In the genomic region with DNA sequence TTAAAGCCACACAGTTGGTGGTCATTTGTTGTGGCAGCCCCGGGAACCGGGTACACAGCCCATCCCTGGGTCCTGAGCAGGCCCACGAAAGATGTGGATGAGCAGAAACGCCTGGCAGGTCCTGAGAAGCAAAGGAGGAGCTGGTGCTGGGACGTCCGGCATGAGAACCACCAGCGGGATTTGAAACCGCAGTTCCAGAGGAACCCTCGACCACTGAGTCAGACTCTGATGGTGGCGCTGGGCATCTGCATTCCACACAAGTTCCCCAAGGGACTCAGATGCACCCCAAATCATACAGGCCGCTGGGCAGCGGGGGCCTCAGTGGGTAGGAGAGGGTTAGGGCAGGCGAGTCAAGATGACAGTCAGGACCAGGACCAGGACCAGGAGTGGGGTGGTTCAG, we compare ENCODE assay signal across 19 cellular contexts.
DNase-seq lines count a peak whose midpoint lies in the region; ATAC-seq and TF ChIP-seq lines count a peak whose summit lies in the region.
"Had no signal": no experiment of that assay in that cellular context is flagged by ENCODE, and none has a peak within 500 bp of the region (broad histone marks: within the 10 kb centered on the region; RNA-seq: fewer than 3 reads in every experiment).

No MANE protein-coding gene starts in this region.

- H3K9me3 ChIP-seq in heart right ventricle (no peaks in the 10 kb centered on the region), neuronal stem cell (replicated peaks in 1 of 2; ENCODE audit: control insufficient read depth in 2 of 2, insufficient read depth in 1 of 2, low read depth in 1 of 2, low read length in 2 of 2) (peaks cover 3 to 15% of the 10 kb centered on the region in 2 donors), A673 (ENCODE audit: low read depth, low read length, poor library complexity, severe bottlenecking) (no peaks in the 10 kb centered on the region)
- H3K9me3 ChIP-seq: HAP-1 had no signal

- H3K27me3 ChIP-seq in heart right ventricle (peaks cover 0 to 40% (median 2%) of the 10 kb centered on the region in 7 donors), neuronal stem cell (ENCODE audit: control insufficient read depth in 3 of 3, insufficient read depth in 3 of 3, low read depth in 1 of 3, low read length in 3 of 3) (no peaks in the 10 kb centered on the region), A673 (replicated peaks; ENCODE audit: insufficient read depth, low read depth, low read length, poor library complexity) (peaks cover 14% of the 10 kb centered on the region)

- POLR2A ChIA-PET in A673 (lab: Charles Lee; ENCODE audit: low non-redundant PET): no interaction called here

- no peaks in the 10 kb centered on the region for H3K4me1 ChIP-seq in heart right ventricle
- peaks cover 24 to 25% of the 10 kb centered on the region in 2 donors for H3K4me1 ChIP-seq in neuronal stem cell (ENCODE audit: control insufficient read depth in 2 of 2, insufficient read depth in 1 of 2, low read depth in 1 of 2, low read length in 2 of 2)
- H3K4me1 ChIP-seq in A673 (ENCODE audit: insufficient read depth, low read length, poor library complexity, severe bottlenecking): no peaks in the 10 kb centered on the region
- H3K4me1 ChIP-seq: HAP-1 had no signal

- TF ChIP-seq CTCF in heart right ventricle (IDR thresholded peaks at IDR 0.05): no peak
- no peak for TF ChIP-seq CTCF in endothelial cell (IDR thresholded peaks at IDR 0.05; ENCODE audit: unreplicated experiment)
- TF ChIP-seq CTCF in A673 (conservative IDR thresholded peaks at IDR 0.05; ENCODE audit: low read depth, low read length): no peak

- peak; percentile 24 for DNase-seq in Right ventricle myocardium superior
- DNase-seq in heart right ventricle: no peak
- no peak for DNase-seq in endothelial cell (ENCODE audit: low spot score)
- DNase-seq in neuronal stem cell (ENCODE audit: low spot score): no peak
- DNase-seq in NCI-H1417 (lab: John Stamatoyannopoulos, UW): no peak
- no peak for DNase-seq in A673 (ENCODE audit: low spot score)
- DNase-seq in islet precursor cell: no peak
- DNase-seq in midbrain (lab: John Stamatoyannopoulos, UW): no peak
- DNase-seq: ACHN; C1 segment of cervical spinal cord; Calu3; CD4-positive, alpha-beta memory T cell; COR-L47; DMS53; DMS79 treated with DMSO at 0.1 percent for 48 hours; GF-D8 had no signal

- ATAC-seq in Right ventricle myocardium superior (ENCODE audit: poor library complexity) (no peak), heart right ventricle (no peak)
- ATAC-seq: GM23338 had no signal

- no peak overlapping the region for H2BK5ac ChIP-seq in neuronal stem cell (ENCODE audit: low read length)

- H3K27ac Mint-ChIP-seq in endothelial cell (ENCODE audit: unreplicated experiment): peak overlapping the region; percentile 75
- H3K27ac Mint-ChIP-seq: CD4-positive, alpha-beta memory T cell; GM23338 had no signal

- H3K27ac ChIP-seq in heart right ventricle (no peak overlapping the region), neuronal stem cell (replicated peaks; ENCODE audit: low read length) (no peak overlapping the region), A673 (ENCODE audit: low read depth, low read length, poor library complexity, severe bottlenecking) (no peak overlapping the region)
- H3K27ac ChIP-seq: 22Rv1 had no signal

- H2BK12ac ChIP-seq in neuronal stem cell (ENCODE audit: low read length): no peak overlapping the region

- no peak overlapping the region for H3K9ac ChIP-seq in neuronal stem cell (ENCODE audit: low read depth, low read length, poor library complexity)

- H2AK5ac ChIP-seq in neuronal stem cell (ENCODE audit: low read depth, low read length): peak overlapping the region; percentile 81

- CTCF ChIA-PET in A673 (lab: Charles Lee): no interaction called here

- no peak overlapping the region for H3K4me3 ChIP-seq in heart right ventricle
- no peak overlapping the region for H3K4me3 ChIP-seq in neuronal stem cell (ENCODE audit: low read length in 2 of 2)
- H3K4me3 ChIP-seq in A673 (ENCODE audit: low read depth, low read length, poor library complexity, severe bottlenecking): no peak overlapping the region
- H3K4me3 ChIP-seq: GM23338, HAP-1 had no signal

- H3K36me3 ChIP-seq in heart right ventricle (no peaks in the 10 kb centered on the region), neuronal stem cell (replicated peaks in 1 of 2; ENCODE audit: control insufficient read depth in 2 of 2, insufficient read depth in 2 of 2, low read length in 2 of 2) (no peaks in the 10 kb centered on the region), A673 (ENCODE audit: insufficient read depth, low read length, poor library complexity, severe bottlenecking) (no peaks in the 10 kb centered on the region)
- H3K36me3 ChIP-seq: HAP-1 had no signal

- H3K23ac ChIP-seq in neuronal stem cell (ENCODE audit: low read depth, low read length, poor library complexity): no peak overlapping the region

- peak overlapping the region; percentile 61 for H3K18ac ChIP-seq in neuronal stem cell (ENCODE audit: low read length)

- no peak overlapping the region for H4K91ac ChIP-seq in neuronal stem cell (ENCODE audit: low read depth, low read length, poor library complexity)

- H3K4me3 Mint-ChIP-seq in endothelial cell (ENCODE audit: unreplicated experiment): peak overlapping the region; percentile 80
- H3K4me3 Mint-ChIP-seq: CD4-positive, alpha-beta memory T cell; GM23338 had no signal

- H2AFZ ChIP-seq in neuronal stem cell (ENCODE audit: low read length): no peak overlapping the region
- H2AFZ ChIP-seq: GM23338 had no signal

- H3K36me3 Mint-ChIP-seq in endothelial cell (ENCODE audit: low read depth, unreplicated experiment): peaks cover 6% of the 10 kb centered on the region
- H3K36me3 Mint-ChIP-seq: CD4-positive, alpha-beta memory T cell had no signal

- no peak overlapping the region for H3K14ac ChIP-seq in neuronal stem cell (ENCODE audit: low read length)

- no peak overlapping the region for H3K4me2 ChIP-seq in neuronal stem cell (ENCODE audit: insufficient read depth, low read length, poor library complexity, severe bottlenecking)
- H3K4me2 ChIP-seq: GM23338 had no signal

- peak overlapping the region; percentile 60 for H2BK15ac ChIP-seq in neuronal stem cell (ENCODE audit: low read length)

- H3K9me3 Mint-ChIP-seq in endothelial cell (ENCODE audit: unreplicated experiment): no peaks in the 10 kb centered on the region

- H2BK120ac ChIP-seq in neuronal stem cell (ENCODE audit: low read depth, low read length): peak overlapping the region; percentile 62

- H3K79me1 ChIP-seq in neuronal stem cell (ENCODE audit: low read depth, low read length): peaks cover 2% of the 10 kb centered on the region

- no TSS peak for BruUV-seq in A673 (replicated peaks; lab: Mats Ljungman, UMichigan)

- peaks cover 9% of the 10 kb centered on the region for H3K27me3 Mint-ChIP-seq in endothelial cell (ENCODE audit: unreplicated experiment)
- H3K27me3 Mint-ChIP-seq: CD4-positive, alpha-beta memory T cell had no signal

- no peak overlapping the region for H4K8ac ChIP-seq in neuronal stem cell (ENCODE audit: low read depth, low read length)

- 85 to 88% methylated on average over 13 of the region's 13 CpGs for WGBS in heart right ventricle, 2 donors
- WGBS in neuronal stem cell (ENCODE audit: extremely low coverage in 2 of 2, insufficient read length in 2 of 2, insufficient replicate concordance in 1 of 2), 2 donors: no CpG with 5 or more reads among the region's 13 CpGs

- H3K4me1 Mint-ChIP-seq in endothelial cell (ENCODE audit: unreplicated experiment): peaks cover 20% of the 10 kb centered on the region
- H3K4me1 Mint-ChIP-seq: CD4-positive, alpha-beta memory T cell had no signal

- H3K4ac ChIP-seq in neuronal stem cell (ENCODE audit: low read length): no peak overlapping the region

- intact Hi-C loops in Right ventricle myocardium superior (cut with DNase I) (no loop called here), heart right ventricle (cut with DNase I) (no loop called here), A673 (cut with micrococcal nuclease; ENCODE audit: unreplicated experiment) (no loop called here)
